1 cellular context compared by ENCODE assay signal in genomic region chr2:218892693-218893348, GRCh38.
A peak's percentile ranks its signal among the peaks of the same experiment; 100 is the strongest.
TF ChIP-seq lines count a peak whose summit lies in the region.

No MANE protein-coding gene starts in this region.

TF ChIP-seq in HCT116, 20 proteins besides CTCF, POLR2A, EP300 and RAD21 (continued from another document):
- TF ChIP-seq SRF (IDR thresholded peaks at IDR 0.05; ENCODE audit: low read depth): no peak
- TF ChIP-seq EZH2 (IDR thresholded peaks at IDR 0.05): no peak
- peak; percentile 64 for TF ChIP-seq ZBTB33 (IDR thresholded peaks at IDR 0.05; ENCODE audit: extremely low read depth, insufficient replicate concordance, low read length)
- no peak for TF ChIP-seq JUND (IDR thresholded peaks at IDR 0.05)
- TF ChIP-seq EGR1 (IDR thresholded peaks at IDR 0.05; ENCODE audit: low read depth): no peak
- TF ChIP-seq ZNF274 (IDR thresholded peaks at IDR 0.05; ENCODE audit: low read depth, low read length): no peak
TF ChIP-seq in HCT116: peak in this region for 5.
